ENCODE assay signal across 17 cellular contexts in genomic region chr4:152431287-152431686, GRCh38.
DNase-seq lines count a peak whose midpoint lies in the region; ATAC-seq, FAIRE-seq and TF ChIP-seq lines count a peak whose summit lies in the region.
"Had no signal": no experiment of that assay in that cellular context is flagged by ENCODE, and none has a peak within 500 bp of the region (broad histone marks: within the 10 kb centered on the region; RNA-seq: fewer than 3 reads in every experiment).

No MANE protein-coding gene starts in this region.

- H3K4me1 ChIP-seq in HUES48 (ENCODE audit: control insufficient read depth, insufficient read depth, low read length) (peaks cover 30% of the 10 kb centered on the region), small intestine (ENCODE audit: control insufficient read depth in 2 of 2, insufficient read depth in 1 of 2, low read depth in 1 of 2, low read length in 1 of 2) (no peaks in the 10 kb centered on the region)

- H3K27me3 ChIP-seq in HUES48 (ENCODE audit: control insufficient read depth, insufficient read depth, low read length) = no peaks in the 10 kb centered on the region
- no peaks in the 10 kb centered on the region for H3K27me3 ChIP-seq in small intestine (ENCODE audit: control insufficient read depth in 2 of 2, insufficient read depth in 2 of 2, low read length in 2 of 2)
- H3K27me3 ChIP-seq in CD4-positive, alpha-beta T cell (ENCODE audit: control insufficient read depth, insufficient read depth, low read length) = no peaks in the 10 kb centered on the region
- H3K27me3 ChIP-seq: MG63 had no signal

- H3K27ac Mint-ChIP-seq in nephron = peak overlapping the region in 2 of 3 experiments; percentile 17 to 37
- no peak overlapping the region for H3K27ac Mint-ChIP-seq in CD4-positive, alpha-beta T cell
- H3K27ac Mint-ChIP-seq: B cell had no signal

- H3K9ac ChIP-seq in HUES48 (ENCODE audit: low read depth, low read length) = no peak overlapping the region
- H3K9ac ChIP-seq: KMS-11 had no signal

- peaks cover 4% of the 10 kb centered on the region for H3K36me3 Mint-ChIP-seq in nephron (ENCODE audit: low read depth)
- H3K36me3 Mint-ChIP-seq in CD4-positive, alpha-beta T cell (ENCODE audit: low read depth) = peaks cover 25% of the 10 kb centered on the region

- H3K4me1 Mint-ChIP-seq in nephron = no peaks in the 10 kb centered on the region
- H3K4me1 Mint-ChIP-seq in CD4-positive, alpha-beta T cell (ENCODE audit: low read depth) = peaks cover 31% of the 10 kb centered on the region

- TF ChIP-seq CTCF in nephron (IDR thresholded peaks at IDR 0.05; ENCODE audit: unreplicated experiment in 3 of 3) = no peak
- TF ChIP-seq CTCF in CD4-positive, alpha-beta T cell (IDR thresholded peaks at IDR 0.05) = no peak

- ATAC-seq in CD4-positive, alpha-beta T cell (ENCODE audit: poor library complexity) = no peak
- ATAC-seq: CD8-positive, alpha-beta T cell had no signal

- peak overlapping the region; percentile 52 for H3K27ac ChIP-seq in HUES48 (ENCODE audit: low read depth, low read length)
- H3K27ac ChIP-seq in small intestine (ENCODE audit: low read depth in 1 of 2, low read length in 1 of 2) = no peak overlapping the region
- no peak overlapping the region for H3K27ac ChIP-seq in CD4-positive, alpha-beta T cell (ENCODE audit: low read depth, low read length)
- H3K27ac ChIP-seq: HL-60, KMS-11 had no signal

- intact Hi-C loops in CD4-positive, alpha-beta T cell (cut with DNase I, micrococcal nuclease) = no loop called here

- H3K27me3 Mint-ChIP-seq in nephron (ENCODE audit: low read depth) = no peaks in the 10 kb centered on the region
- H3K27me3 Mint-ChIP-seq in CD4-positive, alpha-beta T cell = no peaks in the 10 kb centered on the region
- H3K27me3 Mint-ChIP-seq: B cell had no signal

- CTCF ChIA-PET in CD4-positive, alpha-beta T cell (lab: Charles Lee) = no interaction called here

- DNase-seq in DMS53 (lab: John Stamatoyannopoulos, UW) (peak; percentile 51), fibroblast of peridontal ligament (ENCODE audit: extremely low read depth) (peak; percentile 11), small intestine (no peak), retina (no peak)
- no peak for DNase-seq in CD4-positive, alpha-beta T cell
- DNase-seq: CD8-positive, alpha-beta T cell; MG63; NCI-H1092 treated with DMSO at 0.1 percent for 48 hours; NCI-H1694; NCI-H2171 treated with DMSO at 0.1 percent for 48 hours; NCI-H510A treated with DMSO at 0.1 percent for 48 hours; RPMI8226 had no signal

- H3K4me3 ChIP-seq in HUES48 (ENCODE audit: low read depth, low read length) = no peak overlapping the region
- H3K4me3 ChIP-seq in small intestine (ENCODE audit: low read depth in 1 of 2, low read length in 2 of 2) = no peak overlapping the region
- H3K4me3 ChIP-seq: MG63 had no signal

- POLR2A ChIA-PET in CD4-positive, alpha-beta T cell (lab: Charles Lee) = interaction anchor here (1.1 kb wide), 1 partner anchor 9 kb away, joined by 4 read pairs; no protein-coding TSS in a partner anchor

- H3K9me3 Mint-ChIP-seq in nephron = peaks cover 7% of the 10 kb centered on the region
- H3K9me3 Mint-ChIP-seq in CD4-positive, alpha-beta T cell = no peaks in the 10 kb centered on the region
- H3K9me3 Mint-ChIP-seq: CD8-positive, alpha-beta T cell had no signal

- H3K9me3 ChIP-seq in HUES48 (ENCODE audit: control insufficient read depth, insufficient read depth, low read length) (no peaks in the 10 kb centered on the region), small intestine (ENCODE audit: control insufficient read depth, low read depth) (no peaks in the 10 kb centered on the region)
- H3K9me3 ChIP-seq in CD4-positive, alpha-beta T cell (ENCODE audit: control insufficient read depth, low read length) = no peaks in the 10 kb centered on the region
- H3K9me3 ChIP-seq: MG63 had no signal

- no peak overlapping the region for H3K4me3 Mint-ChIP-seq in nephron
- no peak overlapping the region for H3K4me3 Mint-ChIP-seq in CD4-positive, alpha-beta T cell
- H3K4me3 Mint-ChIP-seq: B cell; CD8-positive, alpha-beta T cell had no signal

- H3K36me3 ChIP-seq in HUES48 (ENCODE audit: control insufficient read depth, insufficient read depth, low read length) (no peaks in the 10 kb centered on the region), small intestine (ENCODE audit: control insufficient read depth in 2 of 2, insufficient read depth in 2 of 2, low read length in 2 of 2) (no peaks in the 10 kb centered on the region)
- H3K36me3 ChIP-seq: MG63 had no signal

- no peak for FAIRE-seq in small intestine (lab: Jason Lieb, UNC)

Comparison
In these comparisons a context has a peak if more than half of its experiments do, and no peak if none do; other contexts are left out.
1. DNase-seq: peak in DMS53 (single experiment) and fibroblast of peridontal ligament (single experiment); none in small intestine (single experiment), retina (single experiment) and CD4-positive, alpha-beta T cell (0 of 10).